Comparison of ENCODE assay signal across 17 cellular contexts in the genomic region with DNA sequence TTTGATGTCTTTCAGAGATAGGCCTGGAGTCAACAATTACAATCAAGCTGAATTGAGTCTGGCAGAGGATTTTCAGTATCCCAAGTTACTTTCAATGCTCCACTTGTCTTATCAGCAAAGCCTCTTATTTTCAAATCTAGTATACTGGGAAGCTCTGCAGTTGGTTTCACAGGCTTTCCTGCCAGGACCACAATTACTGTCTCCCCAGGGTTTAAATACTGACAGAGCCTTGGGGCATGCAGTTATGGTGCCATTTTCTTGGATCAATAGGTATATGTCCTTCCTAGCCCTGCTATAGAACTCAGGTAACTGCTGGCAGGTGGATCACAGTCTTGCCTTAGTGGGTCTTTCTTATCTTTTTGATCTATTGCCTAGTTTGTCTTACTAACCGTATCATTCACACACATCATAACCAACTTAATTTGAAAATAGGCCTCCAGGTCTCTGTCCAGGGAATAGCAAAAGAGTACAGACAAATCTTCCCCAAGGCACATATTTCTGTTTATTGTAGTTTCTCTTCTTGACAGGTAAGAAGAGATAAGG. TPM values are rescaled to one million over a fixed set of nuclear protein-coding genes. Genes with fewer than 3 reads are reported as not detected.
DNase-seq lines count a peak whose midpoint lies in the region; ATAC-seq and TF ChIP-seq lines count a peak whose summit lies in the region.
"Had no signal": no experiment of that assay in that cellular context is flagged by ENCODE, and none has a peak within 500 bp of the region (broad histone marks: within the 10 kb centered on the region; RNA-seq: fewer than 3 reads in every experiment).

No MANE protein-coding gene starts in this region.

- intact Hi-C loops in PC-9 (cut with micrococcal nuclease; ENCODE audit: unreplicated experiment), result no loop called here
- intact Hi-C loops in left ventricle myocardium inferior (cut with micrococcal nuclease), result no loop called here

- H2AFZ ChIP-seq in PC-9, result no peak overlapping the region

- no peaks in the 10 kb centered on the region for H3K36me3 ChIP-seq in BE2C
- no peaks in the 10 kb centered on the region for H3K36me3 ChIP-seq in PC-9 (ENCODE audit: low read depth)
- no peaks in the 10 kb centered on the region for H3K36me3 ChIP-seq in left ventricle myocardium inferior
- no peaks in the 10 kb centered on the region for H3K36me3 ChIP-seq in rectal smooth muscle tissue (ENCODE audit: control insufficient read depth, insufficient read depth, low read length)
- no peaks in the 10 kb centered on the region for H3K36me3 ChIP-seq in MG63

- H3K9me2 ChIP-seq in PC-9 (ENCODE audit: insufficient read depth), result no peaks in the 10 kb centered on the region

- ATAC-seq in GM18519 (IDR thresholded peaks at IDR 0.05; ENCODE audit: low FRiP score, unreplicated experiment), result no peak
- ATAC-seq: left lobe of liver had no signal

- no peak overlapping the region for H3K9ac ChIP-seq in rectal smooth muscle tissue (ENCODE audit: low read length)

- H3K4me3 ChIP-seq in BE2C (ENCODE audit: low read depth, low read length) (no peak overlapping the region), PC-9 (no peak overlapping the region), left ventricle myocardium inferior (no peak overlapping the region), rectal smooth muscle tissue (ENCODE audit: low read length) (no peak overlapping the region), MG63 (no peak overlapping the region)

- H3K4me1 ChIP-seq in BE2C, result peaks cover 26% of the 10 kb centered on the region
- peaks cover 32% of the 10 kb centered on the region for H3K4me1 ChIP-seq in PC-9 (replicated peaks; ENCODE audit: insufficient read depth)
- peaks cover 50% of the 10 kb centered on the region for H3K4me1 ChIP-seq in left ventricle myocardium inferior
- peaks cover 15% of the 10 kb centered on the region for H3K4me1 ChIP-seq in rectal smooth muscle tissue (ENCODE audit: control insufficient read depth, insufficient read depth, low read length)

- no peaks in the 10 kb centered on the region for H3K27me3 ChIP-seq in BE2C
- no peaks in the 10 kb centered on the region for H3K27me3 ChIP-seq in PC-9 (ENCODE audit: insufficient read depth, low read depth)
- H3K27me3 ChIP-seq in left ventricle myocardium inferior (ENCODE audit: low read depth), result no peaks in the 10 kb centered on the region
- H3K27me3 ChIP-seq in rectal smooth muscle tissue (ENCODE audit: control insufficient read depth, insufficient read depth, low read length), result no peaks in the 10 kb centered on the region
- H3K27me3 ChIP-seq in MG63, result no peaks in the 10 kb centered on the region

- TF ChIP-seq CTCF in BE2C (IDR thresholded peaks at IDR 0.05; ENCODE audit: low read depth, low read length), result no peak
- no peak for TF ChIP-seq CTCF in PC-9 (conservative IDR thresholded peaks at IDR 0.05)
- no peak for TF ChIP-seq CTCF in left ventricle myocardium inferior (IDR thresholded peaks at IDR 0.05; ENCODE audit: borderline replicate concordance)

- CTCF ChIA-PET in PC-9 (lab: Charles Lee), result interaction anchor here (0.7 kb wide), 1 partner anchor 767 kb away, joined by 5 read pairs; no protein-coding TSS in a partner anchor

- H4K20me1 ChIP-seq in PC-9 (ENCODE audit: insufficient read depth), result no peaks in the 10 kb centered on the region

- H3F3A ChIP-seq in PC-9 (ENCODE audit: insufficient read depth, low read depth), result peaks cover 15% of the 10 kb centered on the region; the same call in 1 of the 2 replicates

- POLR2A ChIA-PET in PC-9 (lab: Charles Lee; ENCODE audit: unreplicated experiment), result no interaction called here

- H3K27ac ChIP-seq in PC-9 (no peak overlapping the region), left ventricle myocardium inferior (replicated peaks) (peak overlapping the region; percentile 66), rectal smooth muscle tissue (ENCODE audit: low read depth, low read length) (peak overlapping the region; percentile 64)

- peak overlapping the region; percentile 36; the same call in 1 of the 2 replicates for H3K4me2 ChIP-seq in PC-9

- no peaks in the 10 kb centered on the region for H3K79me2 ChIP-seq in PC-9 (ENCODE audit: low read depth)

- peak; percentile 54 for DNase-seq in BE2C
- no peak for DNase-seq in PC-9
- DNase-seq in left ventricle myocardium inferior, result no peak
- no peak for DNase-seq in MG63
- no peak for DNase-seq in NCI-H128 (lab: John Stamatoyannopoulos, UW; ENCODE audit: unreplicated experiment)
- no peak for DNase-seq in stimulated activated naive CD4-positive, alpha-beta T cell treated with Interleukin-2 at 50 U/mL for 16 hours (lab: John Stamatoyannopoulos, UW)
- DNase-seq: MM.1S; NCI-H526 treated with DMSO at 0.1 percent for 48 hours; nephron progenitor cell; stimulated activated CD4-positive, alpha-beta T cell treated with anti-CD3 and anti-CD28 coated beads, Interleukin-1b, Interleukin-23, amount 100 ng/mL, for 48 hours; T-helper 1 cell had no signal

- no peaks in the 10 kb centered on the region for H3K9me3 ChIP-seq in BE2C
- no peaks in the 10 kb centered on the region for H3K9me3 ChIP-seq in PC-9 (ENCODE audit: insufficient read depth, low read depth)
- H3K9me3 ChIP-seq in left ventricle myocardium inferior (replicated peaks), result no peaks in the 10 kb centered on the region
- H3K9me3 ChIP-seq in MG63, result no peaks in the 10 kb centered on the region

- BruUV-seq in PC-9 (replicated peaks; lab: Mats Ljungman, UMichigan), result no TSS peak

RNA-seq across cellular contexts. Expression of gene RNU6-8, which starts 22.4 kb away (rescaled TPM):
- not detected for polyA plus RNA-seq in BE2C (2012; ENCODE audit: insufficient read depth, insufficient read length, low read depth)
- total RNA-seq in PC-9 (2021), result not detected in 2 replicates
- not detected for total RNA-seq in left ventricle myocardium inferior
- not detected in 2 replicates for total RNA-seq in MG63 (2014; rRNA removed; shearing (Covaris generic); ENCODE audit: low replicate concordance)
- total RNA-seq: dermis microvascular lymphatic vessel endothelial cell, left lobe of liver, RPMI7951, ureter had no signal

RNA-seq across cellular contexts. Expression of gene RNU6-7, which starts 23.6 kb away (rescaled TPM):
- polyA plus RNA-seq in BE2C (2012; ENCODE audit: insufficient read depth, insufficient read length, low read depth), result not detected
- total RNA-seq in PC-9 (2021) (not detected in 2 replicates), left ventricle myocardium inferior (not detected)
- not detected in 2 replicates for total RNA-seq in MG63 (2014; rRNA removed; shearing (Covaris generic); ENCODE audit: low replicate concordance)
- total RNA-seq: dermis microvascular lymphatic vessel endothelial cell, left lobe of liver, RPMI7951, ureter had no signal
